ENCODE assay signal across 21 cellular contexts in genomic region chr18:28713026-28713425, GRCh38.
DNase-seq lines count a peak whose midpoint lies in the region; FAIRE-seq and TF ChIP-seq lines count a peak whose summit lies in the region.
"Had no signal": no experiment of that assay in that cellular context is flagged by ENCODE, and none has a peak within 500 bp of the region (broad histone marks: within the 10 kb centered on the region; RNA-seq: fewer than 3 reads in every experiment).

No MANE protein-coding gene starts in this region.

- no peak overlapping the region for H3K23ac ChIP-seq in mesendoderm (ENCODE audit: low read length)

- DNase-seq in D721Med (ENCODE audit: insufficient read length, low spot score) (no peak), mesendoderm (peak; percentile 26), cardiac septum (ENCODE audit: low spot score) (no peak), cortex of kidney (lab: John Stamatoyannopoulos, UW) (no peak)
- DNase-seq: ACHN; BE2C; C1 segment of cervical spinal cord; CD4-positive, alpha-beta memory T cell; CD4-positive, CD25-positive, alpha-beta regulatory T cell; CD8-positive, alpha-beta memory T cell; COR-L47; DMS79 treated with DMSO at 0.1 percent for 48 hours; EL; GDM1 had no signal

- H3K9ac ChIP-seq in mesendoderm (ENCODE audit: low read length) (no peak overlapping the region), neural cell (ENCODE audit: low read length) (peak overlapping the region; percentile 8)
- H3K9ac ChIP-seq: BLaER1 had no signal

- H4K8ac ChIP-seq in mesendoderm (ENCODE audit: low read depth, low read length), result no peak overlapping the region

- no peak overlapping the region for H2AK5ac ChIP-seq in mesendoderm (ENCODE audit: low read length)

- H3K27me3 ChIP-seq in mesendoderm (ENCODE audit: insufficient read depth, low read length, poor library complexity), result no peaks in the 10 kb centered on the region
- no peaks in the 10 kb centered on the region for H3K27me3 ChIP-seq in neural cell (ENCODE audit: insufficient read depth, low read depth, low read length)
- H3K27me3 ChIP-seq: BE2C, BLaER1 had no signal

- H2BK5ac ChIP-seq in mesendoderm (ENCODE audit: low read length), result no peak overlapping the region

- H3K27ac ChIP-seq in mesendoderm (ENCODE audit: low read depth, low read length), result no peak overlapping the region
- H3K27ac ChIP-seq in neural cell (ENCODE audit: low read length), result peak overlapping the region; percentile 81
- H3K27ac ChIP-seq: 22Rv1, A549, BLaER1 had no signal

- TF ChIP-seq RAD21 in neural cell (conservative IDR thresholded peaks at IDR 0.05), result no peak

- H3K4me2 ChIP-seq in mesendoderm (ENCODE audit: low read length) (no peak overlapping the region), neural cell (ENCODE audit: low read length) (no peak overlapping the region)
- H3K4me2 ChIP-seq: A549, BLaER1 had no signal

- no peak overlapping the region for H4K5ac ChIP-seq in mesendoderm (ENCODE audit: low read length)

- H3K4ac ChIP-seq in mesendoderm (ENCODE audit: low read depth, low read length), result no peak overlapping the region

- H3F3A ChIP-seq in neural cell (ENCODE audit: insufficient read depth, low read length, poor library complexity, severe bottlenecking), result no peaks in the 10 kb centered on the region

- FAIRE-seq in D721Med (lab: Jason Lieb, UNC), result peak; percentile 38
- FAIRE-seq: A549, GM12878, GM12892, GM18507 had no signal

- no peak overlapping the region for H2BK15ac ChIP-seq in mesendoderm (replicated peaks; ENCODE audit: low read depth)

- no peaks in the 10 kb centered on the region for H3K36me3 ChIP-seq in mesendoderm (ENCODE audit: control insufficient read depth, insufficient read depth, low read length)
- no peaks in the 10 kb centered on the region for H3K36me3 ChIP-seq in neural cell (ENCODE audit: insufficient read depth, low read length)
- H3K36me3 ChIP-seq: BE2C, BLaER1 had no signal

- no peaks in the 10 kb centered on the region for H3K4me1 ChIP-seq in mesendoderm (ENCODE audit: control insufficient read depth, low read depth, low read length)
- H3K4me1 ChIP-seq: A549, BLaER1 had no signal

- H3K4me3 ChIP-seq in mesendoderm (ENCODE audit: low read length) (no peak overlapping the region), neural cell (ENCODE audit: low read length) (no peak overlapping the region)
- H3K4me3 ChIP-seq: A549, BLaER1, GM12878 had no signal

- no peak overlapping the region for H2BK120ac ChIP-seq in mesendoderm (ENCODE audit: low read depth, low read length)

- TF ChIP-seq EP300 in neural cell (conservative IDR thresholded peaks at IDR 0.05; ENCODE audit: poor library complexity, severe bottlenecking), result no peak

- no CpG with 5 or more reads among the region's 3 CpGs for WGBS in mesendoderm (ENCODE audit: extremely low coverage, insufficient coverage, low lambda C conversion rate)

- no peaks in the 10 kb centered on the region for H3K9me3 ChIP-seq in neural cell (ENCODE audit: low read length)
- H3K9me3 ChIP-seq: A549, BE2C, BLaER1 had no signal

- no peak overlapping the region for H3K18ac ChIP-seq in mesendoderm (ENCODE audit: low read length)

- TF ChIP-seq CTCF in D721Med (IDR thresholded peaks at IDR 0.05; ENCODE audit: insufficient read depth, missing control alignments) (no peak), neural cell (IDR thresholded peaks at IDR 0.05; ENCODE audit: poor library complexity, severe bottlenecking) (no peak)

- no peaks in the 10 kb centered on the region for H3K79me1 ChIP-seq in mesendoderm (ENCODE audit: low read length)

- intact Hi-C loops in cardiac septum (cut with DNase I), result no loop called here

- no peak overlapping the region for H2AFZ ChIP-seq in neural cell (ENCODE audit: low read depth, low read length)

- no peak overlapping the region for H3K56ac ChIP-seq in mesendoderm (ENCODE audit: low read length)

- H4K20me1 ChIP-seq in neural cell (ENCODE audit: insufficient read depth), result no peaks in the 10 kb centered on the region
- H4K20me1 ChIP-seq: BLaER1 had no signal

- H3K9me2 ChIP-seq in neural cell (ENCODE audit: insufficient read depth, low read length), result no peaks in the 10 kb centered on the region

- H3K79me2 ChIP-seq in mesendoderm (ENCODE audit: control insufficient read depth, insufficient read depth, low read length), result no peaks in the 10 kb centered on the region
- H3K79me2 ChIP-seq in neural cell (replicated peaks; ENCODE audit: insufficient read depth, low read length), result no peaks in the 10 kb centered on the region

TF ChIP-seq in neural cell, 6 proteins besides CTCF, POLR2A, EP300 and RAD21:
- TF ChIP-seq TAF1 (IDR thresholded peaks at IDR 0.05; ENCODE audit: low read depth), result no peak
- no peak for TF ChIP-seq SMC3 (conservative IDR thresholded peaks at IDR 0.05; ENCODE audit: poor library complexity)
- TF ChIP-seq, protein P1, sequence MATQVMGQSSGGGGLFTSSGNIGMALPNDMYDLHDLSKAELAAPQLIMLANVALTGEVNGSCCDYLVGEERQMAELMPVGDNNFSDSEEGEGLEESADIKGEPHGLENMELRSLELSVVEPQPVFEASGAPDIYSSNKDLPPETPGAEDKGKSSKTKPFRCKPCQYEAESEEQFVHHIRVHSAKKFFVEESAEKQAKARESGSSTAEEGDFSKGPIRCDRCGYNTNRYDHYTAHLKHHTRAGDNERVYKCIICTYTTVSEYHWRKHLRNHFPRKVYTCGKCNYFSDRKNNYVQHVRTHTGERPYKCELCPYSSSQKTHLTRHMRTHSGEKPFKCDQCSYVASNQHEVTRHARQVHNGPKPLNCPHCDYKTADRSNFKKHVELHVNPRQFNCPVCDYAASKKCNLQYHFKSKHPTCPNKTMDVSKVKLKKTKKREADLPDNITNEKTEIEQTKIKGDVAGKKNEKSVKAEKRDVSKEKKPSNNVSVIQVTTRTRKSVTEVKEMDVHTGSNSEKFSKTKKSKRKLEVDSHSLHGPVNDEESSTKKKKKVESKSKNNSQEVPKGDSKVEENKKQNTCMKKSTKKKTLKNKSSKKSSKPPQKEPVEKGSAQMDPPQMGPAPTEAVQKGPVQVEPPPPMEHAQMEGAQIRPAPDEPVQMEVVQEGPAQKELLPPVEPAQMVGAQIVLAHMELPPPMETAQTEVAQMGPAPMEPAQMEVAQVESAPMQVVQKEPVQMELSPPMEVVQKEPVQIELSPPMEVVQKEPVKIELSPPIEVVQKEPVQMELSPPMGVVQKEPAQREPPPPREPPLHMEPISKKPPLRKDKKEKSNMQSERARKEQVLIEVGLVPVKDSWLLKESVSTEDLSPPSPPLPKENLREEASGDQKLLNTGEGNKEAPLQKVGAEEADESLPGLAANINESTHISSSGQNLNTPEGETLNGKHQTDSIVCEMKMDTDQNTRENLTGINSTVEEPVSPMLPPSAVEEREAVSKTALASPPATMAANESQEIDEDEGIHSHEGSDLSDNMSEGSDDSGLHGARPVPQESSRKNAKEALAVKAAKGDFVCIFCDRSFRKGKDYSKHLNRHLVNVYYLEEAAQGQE (IDR thresholded peaks at IDR 0.05; ENCODE audit: borderline replicate concordance), result no peak
- TF ChIP-seq EZH2 (IDR thresholded peaks at IDR 0.05; ENCODE audit: borderline replicate concordance, insufficient read depth, low read length, poor library complexity, severe bottlenecking), result no peak
- TF ChIP-seq POLR2AphosphoS5 (IDR thresholded peaks at IDR 0.05), result no peak
